Comparison of ENCODE assay signal across 24 cellular contexts in genomic region chr2:183162362-183162761, GRCh38. TPM values are rescaled to one million over a fixed set of nuclear protein-coding genes. Genes with fewer than 3 reads are reported as not detected.
DNase-seq lines count a peak whose midpoint lies in the region; ATAC-seq and TF ChIP-seq lines count a peak whose summit lies in the region.
"Had no signal": no experiment of that assay in that cellular context is flagged by ENCODE, and none has a peak within 500 bp of the region (broad histone marks: within the 10 kb centered on the region; RNA-seq: fewer than 3 reads in every experiment).

No MANE protein-coding gene starts in this region.

- no peak overlapping the region for H3K27ac ChIP-seq in RWPE2 (ENCODE audit: poor library complexity, severe bottlenecking)
- H3K27ac ChIP-seq in epithelial cell of prostate: no peak overlapping the region
- H3K27ac ChIP-seq: BLaER1, body of pancreas, gastrocnemius medialis, KMS-11, right atrium auricular region had no signal

- H3K27me3 Mint-ChIP-seq in T-helper 17 cell: no peaks in the 10 kb centered on the region
- H3K27me3 Mint-ChIP-seq: activated CD4-positive, alpha-beta T cell treated with anti-CD3 and anti-CD28 coated beads for 36 hours had no signal

- no peaks in the 10 kb centered on the region for H3K4me1 Mint-ChIP-seq in T-helper 17 cell
- H3K4me1 Mint-ChIP-seq: activated CD4-positive, alpha-beta T cell treated with anti-CD3 and anti-CD28 coated beads for 36 hours had no signal

- DNase-seq in HCEC 1CT: peak; percentile 75
- DNase-seq in RWPE2 (ENCODE audit: low spot score): no peak
- DNase-seq in epithelial cell of prostate (ENCODE audit: low read depth, low spot score): peak; percentile 6
- DNase-seq in renal cortical epithelial cell (ENCODE audit: low read depth): peak; percentile 59
- DNase-seq in T-helper 17 cell: no peak
- no peak for DNase-seq in KG1 (lab: John Stamatoyannopoulos, UW)
- DNase-seq in NOMO-1 treated with dmso at 0.1 percent for 144 hours (lab: John Stamatoyannopoulos, UW; ENCODE audit: unreplicated experiment): no peak
- DNase-seq: activated CD4-positive, alpha-beta T cell treated with anti-CD3 and anti-CD28 coated beads for 36 hours; activated naive CD4-positive, alpha-beta T cell treated with anti-CD3 and anti-CD28 coated beads, Interleukin-2, amount 50 U/mL, for 16 hours; activated T-cell treated with anti-CD3 and anti-CD28 coated beads, Interleukin-2, amount 50 U/mL, for 72 hours; body of pancreas; Calu3; cortex of kidney; gastrocnemius medialis; NCI-H1092 treated with DMSO at 0.1 percent for 48 hours; NCI-H2029 treated with DMSO at 0.1 percent for 48 hours; NCI-H446 treated with DMSO at 0.1 percent for 48 hours; substantia nigra; SW 1271 had no signal

- ATAC-seq in RWPE2 (ENCODE audit: low read depth) (peak; percentile 48; the same call in 1 of the 3 replicates), GM19328 (IDR thresholded peaks at IDR 0.05; ENCODE audit: unreplicated experiment) (no peak), T-helper 17 cell (no peak)
- ATAC-seq: activated CD4-positive, alpha-beta T cell treated with anti-CD3 and anti-CD28 coated beads for 36 hours; activated T-cell treated with anti-CD3 and anti-CD28 coated beads, Interleukin-2, amount 50 U/mL, for 72 hours; body of pancreas; gastrocnemius medialis had no signal

- no peaks in the 10 kb centered on the region for H3K4me1 ChIP-seq in RWPE2 (ENCODE audit: insufficient read depth, poor library complexity, severe bottlenecking)
- H3K4me1 ChIP-seq: BLaER1, body of pancreas, gastrocnemius medialis, right atrium auricular region had no signal

- no peaks in the 10 kb centered on the region for H3K9me3 ChIP-seq in RWPE2 (ENCODE audit: severe bottlenecking)
- no peaks in the 10 kb centered on the region for H3K9me3 ChIP-seq in T-helper 17 cell (ENCODE audit: control insufficient read depth, low read length, poor library complexity, severe bottlenecking)
- H3K9me3 ChIP-seq: BLaER1, body of pancreas, gastrocnemius medialis, right atrium auricular region had no signal

- H3K36me3 Mint-ChIP-seq in T-helper 17 cell (ENCODE audit: low read depth): peaks cover 8% of the 10 kb centered on the region

- H3K27ac Mint-ChIP-seq in T-helper 17 cell: no peak overlapping the region
- H3K27ac Mint-ChIP-seq: activated CD4-positive, alpha-beta T cell treated with anti-CD3 and anti-CD28 coated beads for 36 hours had no signal

- no peak for TF ChIP-seq CTCF in RWPE2 (IDR thresholded peaks at IDR 0.05; ENCODE audit: poor library complexity, severe bottlenecking)

- H3K36me3 ChIP-seq in RWPE2 (ENCODE audit: low read depth): peaks cover 72% of the 10 kb centered on the region

- no peak overlapping the region for H3K4me3 Mint-ChIP-seq in T-helper 17 cell
- H3K4me3 Mint-ChIP-seq: activated CD4-positive, alpha-beta T cell treated with anti-CD3 and anti-CD28 coated beads for 36 hours; activated T-cell treated with anti-CD3 and anti-CD28 coated beads, Interleukin-2, amount 50 U/mL, for 72 hours had no signal

- no peak overlapping the region for H3K4me3 ChIP-seq in RWPE2 (ENCODE audit: severe bottlenecking)
- H3K4me3 ChIP-seq: BLaER1, body of pancreas, gastrocnemius medialis, lung, right atrium auricular region had no signal

- H3K27me3 ChIP-seq in RWPE2 (ENCODE audit: insufficient read depth, poor library complexity, severe bottlenecking): no peaks in the 10 kb centered on the region
- H3K27me3 ChIP-seq: BLaER1, body of pancreas, gastrocnemius medialis, right atrium auricular region had no signal

RNA-seq across cellular contexts. Expression of gene NUP35, which starts 38.1 kb away (rescaled TPM):
- total RNA-seq in renal cortical epithelial cell: 16.1 and 18.8 TPM in 2 replicates
- total RNA-seq in T-helper 17 cell: 10 to 100 TPM; 12.8 to 12.9 TPM

Comparison
In these comparisons a context has a peak if more than half of its experiments do, and no peak if none do; other contexts are left out.
1. DNase-seq: peak in HCEC 1CT (single experiment), epithelial cell of prostate (single experiment) and renal cortical epithelial cell (single experiment); none in RWPE2 (single experiment), T-helper 17 cell (0 of 3), KG1 (single experiment) and NOMO-1 treated with dmso at 0.1 percent for 144 hours (single experiment).